Comparison of ENCODE assay signal across 1 cellular context in the genomic region with DNA sequence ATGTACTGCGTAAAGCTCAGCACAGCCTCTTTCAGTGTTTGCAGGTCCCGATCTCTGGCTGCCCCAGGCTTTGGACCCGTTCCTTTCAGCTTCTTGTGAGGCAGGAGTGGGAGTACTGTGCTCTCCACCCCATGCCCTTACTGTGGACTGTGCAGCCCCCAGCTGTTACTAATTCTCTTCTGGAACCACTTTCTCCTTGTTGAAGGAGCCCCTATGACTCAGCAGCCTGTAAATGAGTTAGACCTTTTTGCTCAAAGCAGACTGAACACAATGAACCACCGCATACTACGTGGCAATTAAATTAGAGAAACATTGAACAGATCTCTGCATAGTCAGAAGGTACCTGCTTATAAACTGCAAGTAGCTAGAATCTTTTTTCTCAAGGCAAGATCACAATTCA.
TF ChIP-seq lines count a peak whose summit lies in the region.

No MANE protein-coding gene starts in this region.

TF ChIP-seq in SK-N-SH treated with all-trans-retinoic acid at 6 μM for 48 hours, 23 proteins besides CTCF, POLR2A, EP300 and RAD21 (continued from another document):
- TF ChIP-seq, protein P1, sequence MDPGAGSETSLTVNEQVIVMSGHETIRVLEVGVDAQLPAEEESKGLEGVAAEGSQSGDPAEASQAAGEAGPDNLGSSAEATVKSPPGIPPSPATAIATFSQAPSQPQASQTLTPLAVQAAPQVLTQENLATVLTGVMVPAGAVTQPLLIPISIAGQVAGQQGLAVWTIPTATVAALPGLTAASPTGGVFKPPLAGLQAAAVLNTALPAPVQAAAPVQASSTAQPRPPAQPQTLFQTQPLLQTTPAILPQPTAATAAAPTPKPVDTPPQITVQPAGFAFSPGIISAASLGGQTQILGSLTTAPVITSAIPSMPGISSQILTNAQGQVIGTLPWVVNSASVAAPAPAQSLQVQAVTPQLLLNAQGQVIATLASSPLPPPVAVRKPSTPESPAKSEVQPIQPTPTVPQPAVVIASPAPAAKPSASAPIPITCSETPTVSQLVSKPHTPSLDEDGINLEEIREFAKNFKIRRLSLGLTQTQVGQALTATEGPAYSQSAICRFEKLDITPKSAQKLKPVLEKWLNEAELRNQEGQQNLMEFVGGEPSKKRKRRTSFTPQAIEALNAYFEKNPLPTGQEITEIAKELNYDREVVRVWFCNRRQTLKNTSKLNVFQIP (CRISPR knock-in tag; IDR thresholded peaks at IDR 0.05; ENCODE audit: borderline replicate concordance, low read depth) = no peak
- TF ChIP-seq ZC3H10 (CRISPR knock-in tag; IDR thresholded peaks at IDR 0.05) (no peak), ZFP30 (CRISPR knock-in tag; IDR thresholded peaks at IDR 0.05) (no peak), ARNTL (CRISPR knock-in tag; IDR thresholded peaks at IDR 0.05; ENCODE audit: borderline replicate concordance, low read depth) (no peak)
